8 cellular contexts compared by ENCODE assay signal in the genomic region with DNA sequence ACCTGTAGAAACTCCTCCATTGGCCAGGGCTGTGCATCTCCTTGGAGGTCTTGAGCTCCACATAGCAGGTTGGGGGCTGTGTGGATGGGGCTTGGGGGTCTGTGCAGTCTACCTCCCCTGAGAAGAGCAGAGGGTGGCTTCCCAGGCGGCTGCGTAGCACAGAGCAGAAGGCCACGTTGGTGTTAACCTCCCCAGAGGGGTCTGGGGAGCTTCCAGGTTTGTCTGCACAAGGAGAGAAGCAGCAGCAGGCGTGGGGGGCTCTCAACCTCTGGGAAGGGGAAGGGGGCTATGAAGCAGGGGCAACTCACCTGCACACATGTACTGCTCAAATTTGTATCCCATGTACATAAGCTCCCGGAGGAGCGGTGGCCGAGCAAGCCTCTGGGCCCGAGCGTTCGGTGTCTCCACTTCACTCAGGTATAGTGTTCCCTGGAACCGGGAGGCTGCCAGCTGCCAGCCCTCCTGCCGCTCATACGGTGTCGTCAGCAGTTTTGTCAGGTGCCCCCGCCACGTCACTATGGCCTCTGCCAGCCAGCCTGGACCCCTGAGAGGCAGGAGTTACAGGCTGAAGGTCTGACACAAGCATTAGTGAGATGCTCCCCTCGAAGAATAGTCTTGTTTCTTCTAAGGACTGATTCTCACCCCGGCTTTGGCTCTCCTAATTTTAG.
DNase-seq lines count a peak whose midpoint lies in the region; ATAC-seq and TF ChIP-seq lines count a peak whose summit lies in the region.

No MANE protein-coding gene starts in this region.

- H3K4me3 Mint-ChIP-seq in central memory CD8-positive, alpha-beta T cell: peak overlapping the region; percentile 81
- H3K4me3 Mint-ChIP-seq in nephron: peak overlapping the region; percentile 96 to 99 (median 99)

- no peak for ATAC-seq in central memory CD8-positive, alpha-beta T cell (replicated peaks; ENCODE audit: extremely low read depth, poor library complexity, severe bottlenecking)
- ATAC-seq in HG02938 (IDR thresholded peaks at IDR 0.05; ENCODE audit: unreplicated experiment) (no peak), HG03354 (IDR thresholded peaks at IDR 0.05; ENCODE audit: poor library complexity, severe bottlenecking, unreplicated experiment) (no peak), HG03097 (IDR thresholded peaks at IDR 0.05; ENCODE audit: low FRiP score, unreplicated experiment) (no peak)

- H3K36me3 Mint-ChIP-seq in central memory CD8-positive, alpha-beta T cell (ENCODE audit: insufficient read depth): peaks cover 39% of the 10 kb centered on the region
- H3K36me3 Mint-ChIP-seq in nephron (ENCODE audit: low read depth): peaks cover 51% of the 10 kb centered on the region

- TF ChIP-seq CTCF in GM12865 (IDR thresholded peaks at IDR 0.05; ENCODE audit: insufficient read depth, low read depth, low read length, missing control alignments) (no peak), nephron (IDR thresholded peaks at IDR 0.05; ENCODE audit: unreplicated experiment in 3 of 3) (no peak)

- no peaks in the 10 kb centered on the region for H3K27me3 Mint-ChIP-seq in central memory CD8-positive, alpha-beta T cell
- H3K27me3 Mint-ChIP-seq in nephron (ENCODE audit: low read depth): no peaks in the 10 kb centered on the region

- peaks cover 48% of the 10 kb centered on the region for H3K4me1 Mint-ChIP-seq in central memory CD8-positive, alpha-beta T cell
- peaks cover 27% of the 10 kb centered on the region for H3K4me1 Mint-ChIP-seq in nephron

- DNase-seq in GM12865 (ENCODE audit: low read depth) (no peak), NCI-H2171 treated with DMSO at 0.1 percent for 48 hours (lab: John Stamatoyannopoulos, UW) (peak; percentile 83), foreskin melanocyte (no peak)
- DNase-seq in central memory CD8-positive, alpha-beta T cell (ENCODE audit: low spot score in 2 of 2): no peak

- H3K4me3 ChIP-seq in GM12865 (ENCODE audit: low read depth, low read length): peak overlapping the region; percentile 74

- peak overlapping the region; percentile 99 for H3K27ac Mint-ChIP-seq in central memory CD8-positive, alpha-beta T cell (ENCODE audit: low read depth)
- peak overlapping the region in 2 of 3 experiments; percentile 99 to 100 for H3K27ac Mint-ChIP-seq in nephron

- no peaks in the 10 kb centered on the region for H3K9me3 Mint-ChIP-seq in central memory CD8-positive, alpha-beta T cell
- H3K9me3 Mint-ChIP-seq in nephron: peaks cover 3% of the 10 kb centered on the region
